ENCODE assay signal across 23 cellular contexts in genomic region chr7:28225581-28225980, GRCh38.
"Had no signal": no experiment of that assay in that cellular context is flagged by ENCODE, and none has a peak within 500 bp of the region (broad histone marks: within the 10 kb centered on the region; RNA-seq: fewer than 3 reads in every experiment).

No MANE protein-coding gene starts in this region.

- ATAC-seq: esophagus mucosa; left lung; lower lobe of right lung; stimulated activated naive B cell treated with anti-CD40 and anti-IgM and Interleukin-4, amounts not matched to agents 10 μg/mL and 1 μg/mL and 100 μg/mL, for 72 hours; stimulated activated naive CD8-positive, alpha-beta T cell treated with anti-CD3 and anti-CD28 coated beads, Interleukin-15, amount 100 ng/mL, for 72 hours had no signal

- H3K4me1 ChIP-seq: left lung, lower lobe of right lung, parathyroid adenoma, prostate gland, sigmoid colon, testis, transverse colon had no signal

- FAIRE-seq: endometrium, frontal cortex, keratinocyte had no signal

- H3K27me3 ChIP-seq: left lung, sigmoid colon, testis, transverse colon had no signal

- H3K4me3 ChIP-seq: heart right ventricle, left lung, lower lobe of right lung, prostate gland, sigmoid colon, skin epidermis, testis, transverse colon had no signal

- H3K79me2 ChIP-seq: parathyroid adenoma had no signal

- H3K36me3 ChIP-seq: heart right ventricle, left lung, lower lobe of right lung, prostate gland, sigmoid colon, transverse colon had no signal

- H2AFZ ChIP-seq: parathyroid adenoma had no signal

- H3K27ac ChIP-seq: heart right ventricle, left lung, lower lobe of right lung, parathyroid adenoma, prostate gland, sigmoid colon, skin epidermis, testis, transverse colon had no signal

- H3K9ac ChIP-seq: parathyroid adenoma had no signal

- H3K9me3 ChIP-seq: heart right ventricle, left lung, lower lobe of right lung, prostate gland, sigmoid colon, testis, transverse colon had no signal

- DNase-seq: cortex of kidney; effector memory CD4-positive, alpha-beta T cell; heart right ventricle; hypothalamus; immature natural killer cell; left lung; lower lobe of right lung; mesenchymal stem cell; naive B cell; sigmoid colon; stimulated activated CD4-positive, alpha-beta T cell treated with anti-CD3 and anti-CD28 coated beads, Interleukin-2, amount 100 ng/mL, for 24 hours; stimulated activated CD4-positive, alpha-beta T cell treated with anti-CD3 and anti-CD28 coated beads, Interleukin-4, amount 100 ng/mL, for 4 hours; stimulated activated naive B cell treated with anti-CD40 and anti-IgM and Interleukin-4, amounts not matched to agents 10 μg/mL and 1 μg/mL and 100 μg/mL, for 72 hours; stimulated activated naive CD8-positive, alpha-beta T cell treated with anti-CD3 and anti-CD28 coated beads, Interleukin-15, amount 100 ng/mL, for 72 hours; testis; transverse colon had no signal
